In genomic region chr7:154345093-154345492, GRCh38 we compare ENCODE assay signal across 3 cellular contexts.
"Had no signal": no experiment of that assay in that cellular context is flagged by ENCODE, and none has a peak within 500 bp of the region (broad histone marks: within the 10 kb centered on the region; RNA-seq: fewer than 3 reads in every experiment).

No MANE protein-coding gene starts in this region.

- ATAC-seq: GM12878 had no signal

- DNase-seq: GDM1, GF-D8 had no signal
